In the genomic region with DNA sequence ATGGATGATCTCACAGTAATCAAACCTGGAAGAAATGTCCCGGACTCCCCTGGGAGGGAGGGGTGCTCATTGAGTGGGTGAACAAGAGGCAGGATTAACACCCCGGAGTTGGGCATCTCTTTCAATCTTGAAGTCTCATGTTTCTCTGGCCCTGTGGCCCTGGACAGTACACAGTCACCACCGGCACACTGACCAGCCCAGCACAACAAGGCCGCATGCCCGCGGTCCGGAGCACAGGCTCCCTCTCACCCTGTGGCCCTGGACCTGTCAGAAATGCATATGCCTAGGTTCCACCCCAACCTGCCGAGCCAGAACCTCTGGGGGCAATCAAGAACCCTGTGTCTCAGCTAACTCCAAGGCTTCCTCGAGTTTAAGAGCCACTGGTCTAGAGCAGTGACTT, we compare ENCODE assay signal across 20 cellular contexts. TPM values are rescaled to one million over a fixed set of nuclear protein-coding genes. Genes with fewer than 3 reads are reported as not detected.
"Had no signal": no experiment of that assay in that cellular context is flagged by ENCODE, and none has a peak within 500 bp of the region (broad histone marks: within the 10 kb centered on the region; RNA-seq: fewer than 3 reads in every experiment).

No MANE protein-coding gene starts in this region.

- H3K4me2 ChIP-seq: PC-9 had no signal

- H3K36me3 ChIP-seq: adrenal gland, breast epithelium, MG63 had no signal

- H3K4me1 ChIP-seq: adrenal gland, breast epithelium had no signal

- H3K27me3 ChIP-seq: adrenal gland, breast epithelium, MG63 had no signal

- DNase-seq: activated CD4-positive, alpha-beta memory T cell treated with anti-CD3 and anti-CD28 coated beads, Interleukin-2, amount 10 ng/mL, durations not matched to agents 7 days and 5 days; activated CD4-positive, alpha-beta T cell treated with anti-CD3 and anti-CD28 coated beads for 36 hours; activated CD4-positive, alpha-beta T cell treated with anti-CD3 and anti-CD28 coated beads, Interleukin-2, amount 50 U/mL, for 1 hour; activated naive CD4-positive, alpha-beta T cell treated with anti-CD3 and anti-CD28 coated beads, Interleukin-2, amount 50 U/mL, for 16 hours; activated naive CD8-positive, alpha-beta T cell treated with anti-CD3 and anti-CD28 coated beads, Interleukin-2, amount 10 ng/mL, durations not matched to agents 7 days and 5 days; adrenal gland; anterior cingulate cortex; MG63; MV-4-11; NCI-H1092 treated with DMSO at 0.1 percent for 48 hours; NCI-H1417 treated with DMSO at 0.1 percent for 48 hours; NCI-H1694 treated with DMSO at 0.1 percent for 48 hours; NCI-H2081; NCI-H446; NCI-H524; T-helper 1 cell had no signal

- H3K4me3 ChIP-seq: adrenal gland, breast epithelium, MG63, PC-9, SK-N-MC had no signal

- H3K27ac ChIP-seq: adrenal gland, breast epithelium, PC-9, SK-N-MC had no signal

- ATAC-seq: activated CD4-positive, alpha-beta T cell treated with anti-CD3 and anti-CD28 coated beads for 36 hours had no signal

- H3K9me3 ChIP-seq: adrenal gland, breast epithelium, MG63 had no signal

- H2AFZ ChIP-seq: PC-9 had no signal

RNA-seq across cellular contexts. Expression of gene CXCL12, which starts 27.8 kb away (rescaled TPM):
- total RNA-seq: activated CD4-positive, alpha-beta memory T cell treated with anti-CD3 and anti-CD28 coated beads, Interleukin-2, amount 10 ng/mL, durations not matched to agents 7 days and 5 days; activated CD4-positive, alpha-beta T cell treated with anti-CD3 and anti-CD28 coated beads for 36 hours; activated CD8-positive, alpha-beta memory T cell treated with anti-CD3 and anti-CD28 coated beads for 36 hours; activated naive CD8-positive, alpha-beta T cell treated with anti-CD3 and anti-CD28 coated beads, Interleukin-2, amount 10 ng/mL, durations not matched to agents 7 days and 5 days; PC-9 had no signal
